8 cellular contexts compared by ENCODE assay signal in the genomic region with DNA sequence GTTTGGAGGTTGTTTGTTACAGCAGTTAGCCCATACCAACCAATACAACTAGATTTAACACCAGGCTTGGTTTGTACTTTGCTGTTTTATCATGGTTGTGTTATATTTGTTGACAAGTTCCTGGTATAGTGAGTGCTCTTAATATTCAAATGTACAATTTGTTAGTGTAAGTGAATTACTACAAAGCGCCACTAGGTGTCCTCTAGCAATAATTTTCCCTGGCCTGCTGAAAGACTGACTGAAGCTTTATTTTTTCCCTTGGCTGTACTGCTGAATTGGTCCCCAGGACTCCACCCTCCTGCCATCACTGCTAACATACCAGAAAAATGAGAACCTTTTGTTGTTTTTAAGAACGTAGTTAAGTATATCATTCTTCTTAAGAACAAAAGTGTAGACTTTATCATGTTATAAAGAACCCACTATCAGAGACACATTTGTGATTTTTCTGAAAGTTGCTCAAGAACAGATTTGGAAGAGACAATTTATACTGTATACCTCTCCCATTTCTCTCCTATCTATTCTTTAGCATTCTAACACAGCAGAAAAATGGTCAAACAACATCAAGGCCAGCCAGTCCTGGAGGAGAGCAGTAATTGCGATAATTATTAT.
DNase-seq lines count a peak whose midpoint lies in the region; ATAC-seq and TF ChIP-seq lines count a peak whose summit lies in the region.

No MANE protein-coding gene starts in this region.

- no peaks in the 10 kb centered on the region for H3K27me3 ChIP-seq in foreskin keratinocyte
- no peaks in the 10 kb centered on the region for H3K27me3 ChIP-seq in psoas muscle (ENCODE audit: insufficient read depth in 3 of 3, low read length in 2 of 3)

- H3K4me3 ChIP-seq in NB4 (ENCODE audit: low read depth, low read length) = no peak overlapping the region
- H3K4me3 ChIP-seq in psoas muscle = no peak overlapping the region

- H3K27me3 Mint-ChIP-seq in HFFc6 (ENCODE audit: insufficient read depth) = no peaks in the 10 kb centered on the region; the same call in 1 of the 2 replicates
- H3K27me3 Mint-ChIP-seq in T-cell = peaks cover 12 to 13% of the 10 kb centered on the region in 2 donors

- H3K36me3 Mint-ChIP-seq in HFFc6 (ENCODE audit: low read depth) (no peaks in the 10 kb centered on the region), T-cell (no peaks in the 10 kb centered on the region)

- WGBS in psoas muscle, 3 donors = 31 to 37% (median 32%) methylated on average over 3 of the region's 3 CpGs

- H3K27ac Mint-ChIP-seq in HFFc6 (no peak overlapping the region), T-cell (no peak overlapping the region)

- no peaks in the 10 kb centered on the region for H3K36me3 ChIP-seq in psoas muscle (ENCODE audit: insufficient read depth in 1 of 2, low read depth in 1 of 2)

- H3K4me3 Mint-ChIP-seq in HFFc6 = no peak overlapping the region
- no peak overlapping the region for H3K4me3 Mint-ChIP-seq in T-cell

- no peak for TF ChIP-seq POLR2A in NB4 (IDR thresholded peaks at IDR 0.05; ENCODE audit: extremely low read depth, insufficient read length)

- H3K9me3 ChIP-seq in psoas muscle = no peaks in the 10 kb centered on the region

- DNase-seq in A172 (ENCODE audit: low spot score) (peak; percentile 57), GF-D8 (lab: John Stamatoyannopoulos, UW) (peak; percentile 27), HFFc6 (peak; percentile 22), NB4 (ENCODE audit: low read depth) (peak; percentile 80), T-cell (peak in 7 of 34 experiments; percentile 1 to 18 (median 6)), foreskin keratinocyte (peak in 1 of 2 donors; percentile 58), psoas muscle (no peak), posterior vena cava (ENCODE audit: low spot score) (no peak)

- peak; percentile 81 for TF ChIP-seq CTCF in HFFc6 (IDR thresholded peaks at IDR 0.05)
- peak; percentile 83 for TF ChIP-seq CTCF in NB4 (IDR thresholded peaks at IDR 0.05; ENCODE audit: low read depth, low read length)
- peak; percentile 82 for TF ChIP-seq CTCF in foreskin keratinocyte (conservative IDR thresholded peaks at IDR 0.05)
- TF ChIP-seq CTCF in psoas muscle (IDR thresholded peaks at IDR 0.05) = peak; percentile 51

- ATAC-seq in T-cell (replicated peaks in 1 of 4) (peak in 3 of 4 experiments; percentile 37 to 61 (median 51)), foreskin keratinocyte (peak; percentile 61), psoas muscle (peak in 3 of 4 donors; percentile 48 to 54 (median 50))

- CTCF ChIA-PET in T-cell (lab: Charles Lee) = interaction anchor here (1.4 to 3.2 kb wide), 3 partner anchors 244 to 247 kb away, joined by 3 to 42 read pairs (median 24); no protein-coding TSS in a partner anchor

- H3K9me3 Mint-ChIP-seq in HFFc6 (no peaks in the 10 kb centered on the region), T-cell (no peaks in the 10 kb centered on the region)

- H3K4me1 ChIP-seq in foreskin keratinocyte (peaks cover 13% of the 10 kb centered on the region), psoas muscle (no peaks in the 10 kb centered on the region)

- H3K27ac ChIP-seq in foreskin keratinocyte (no peak overlapping the region), psoas muscle (no peak overlapping the region)

- intact Hi-C loops in psoas muscle (cut with DNase I) = loop anchor here (2.0 to 5.0 kb wide), 2 partner anchors 243 to 244 kb away; no protein-coding TSS in a partner anchor
- intact Hi-C loops in posterior vena cava (cut with DNase I) = no loop called here

- POLR2A ChIA-PET in T-cell (lab: Charles Lee) = no interaction called here

- peaks cover 5% of the 10 kb centered on the region; the same call in 1 of the 2 replicates for H3K4me1 Mint-ChIP-seq in HFFc6 (ENCODE audit: low read depth)
- no peaks in the 10 kb centered on the region for H3K4me1 Mint-ChIP-seq in T-cell

Comparison
In these comparisons a context has a peak if more than half of its experiments do, and no peak if none do; other contexts are left out.
1. DNase-seq: peak in A172 (single experiment), GF-D8 (single experiment), HFFc6 (single experiment) and NB4 (single experiment); none in psoas muscle (0 of 2) and posterior vena cava (single experiment).
2. intact Hi-C loops: an anchor here in psoas muscle (2.0 to 5.0 kb wide); none called in posterior vena cava.
3. Peak in every context shown above with its lines, with median percentiles within 50 percentile points of each other: CTCF ChIP-seq and ATAC-seq.